ENCODE assay signal across 1 cellular context in genomic region chr4:84503495-84504437, GRCh38.
A peak's percentile ranks its signal among the peaks of the same experiment; 100 is the strongest.
TF ChIP-seq lines count a peak whose summit lies in the region.

No MANE protein-coding gene starts in this region.

TF ChIP-seq in K562, 482 proteins besides CTCF, POLR2A, EP300 and RAD21 (continued from another document):
- TF ChIP-seq CHD7 (IDR thresholded peaks at IDR 0.05; ENCODE audit: low read depth, low read length) (no peak), SMC3 (conservative IDR thresholded peaks at IDR 0.05; ENCODE audit: insufficient read depth, low read depth, low read length) (peak; percentile 51), AFF4 (CRISPR knock-in tag; IDR thresholded peaks at IDR 0.05) (no peak), YY1 (IDR thresholded peaks at IDR 0.05; ENCODE audit: borderline replicate concordance in 1 of 3, control insufficient read depth in 1 of 3, extremely low read depth in 1 of 3, insufficient read depth in 3 of 3, insufficient read length in 1 of 3, insufficient replicate concordance in 2 of 3, low read depth in 1 of 3, low read length in 2 of 3) (peak in 2 of 3 experiments; percentile 16 to 70), ZNF707 (CRISPR knock-in tag; conservative IDR thresholded peaks at IDR 0.05) (no peak), EZH2 (IDR thresholded peaks at IDR 0.05; ENCODE audit: borderline replicate concordance, low read depth, low read length) (peak; percentile 73; the same call in 1 of the 2 replicates), BRCA1 (IDR thresholded peaks at IDR 0.05) (no peak), BRCA1 (CRISPR knock-in tag; IDR thresholded peaks at IDR 0.05) (no peak), BMI1 (IDR thresholded peaks at IDR 0.05; ENCODE audit: low read length) (peak; percentile 46; the same call in 1 of the 2 replicates)
TF ChIP-seq in K562: peak in this region for 6.
